In genomic region chr4:110852793-110853192, GRCh38 we compare ENCODE assay signal across 22 cellular contexts.
A peak's percentile ranks its signal among the peaks of the same experiment; 100 is the strongest.
DNase-seq lines count a peak whose midpoint lies in the region; ATAC-seq, FAIRE-seq and TF ChIP-seq lines count a peak whose summit lies in the region.
"Had no signal": no experiment of that assay in that cellular context is flagged by ENCODE, and none has a peak within 500 bp of the region (broad histone marks: within the 10 kb centered on the region; RNA-seq: fewer than 3 reads in every experiment).

No MANE protein-coding gene starts in this region.

- BruUV-seq in IMR-90 (replicated peaks; lab: Mats Ljungman, UMichigan), result no TSS peak

- no peak overlapping the region for H3K4ac ChIP-seq in IMR-90 (ENCODE audit: low read depth, low read length)

- H2BK15ac ChIP-seq in IMR-90 (ENCODE audit: low read depth, low read length), result no peak overlapping the region

- H3K36me3 ChIP-seq in HEK293 (ENCODE audit: control insufficient read depth in 2 of 2, insufficient read depth in 1 of 2, low read length in 2 of 2) (no peaks in the 10 kb centered on the region), IMR-90 (ENCODE audit: control insufficient read depth, insufficient read depth, low read length) (no peaks in the 10 kb centered on the region), hepatocyte (replicated peaks; ENCODE audit: insufficient read depth, low read depth) (no peaks in the 10 kb centered on the region), smooth muscle cell (ENCODE audit: low read depth) (no peaks in the 10 kb centered on the region), kidney (ENCODE audit: control insufficient read depth in 1 of 2, insufficient read depth in 2 of 2, low read length in 2 of 2) (no peaks in the 10 kb centered on the region)
- H3K36me3 ChIP-seq: BLaER1 treated with 17β-estradiol and CSF1 and Interleukin-3, amounts not matched to agents 10 nM and 100 nM had no signal

- no peaks in the 10 kb centered on the region for H3K9me2 ChIP-seq in hepatocyte (replicated peaks; ENCODE audit: insufficient read depth)

- no peak overlapping the region for H2AK9ac ChIP-seq in IMR-90 (replicated peaks; ENCODE audit: low read depth, low read length, poor library complexity)

- no peak overlapping the region for H4K5ac ChIP-seq in IMR-90 (ENCODE audit: low read depth, low read length)

- no peak overlapping the region for H2BK120ac ChIP-seq in IMR-90 (ENCODE audit: low read depth, low read length)

- intact Hi-C loops in IMR-90 (cut with micrococcal nuclease) (loop anchor here (5.0 kb wide), 1 partner anchor 200 kb away; no protein-coding TSS in a partner anchor), kidney (cut with DNase I) (no loop called here)

- H3K4me2 ChIP-seq in IMR-90 (ENCODE audit: low read depth, low read length) (no peak overlapping the region), hepatocyte (peak overlapping the region; percentile 47), smooth muscle cell (peak overlapping the region; percentile 82)
- H3K4me2 ChIP-seq: A549; BLaER1 treated with 17β-estradiol and CSF1 and Interleukin-3, amounts not matched to agents 10 nM and 100 nM had no signal

- CTCF ChIA-PET in HEK293 (lab: Yijun Ruan, JAX), result no interaction called here
- CTCF ChIA-PET in IMR-90 (lab: Yijun Ruan, JAX), result no interaction called here

- POLR2A ChIA-PET in HEK293 (lab: Yijun Ruan, JAX) (no interaction called here), IMR-90 (lab: Charles Lee; ENCODE audit: unreplicated experiment) (no interaction called here)

- no peak overlapping the region for H4K91ac ChIP-seq in IMR-90 (ENCODE audit: insufficient read depth, low read depth, low read length)

- H4K8ac ChIP-seq in IMR-90 (ENCODE audit: low read depth in 2 of 2, low read length in 2 of 2), result no peak overlapping the region

- 0 out of 2 replicates have a peak overlapping the region, but pooled peaks have one; percentile 14 for H2BK20ac ChIP-seq in IMR-90 (ENCODE audit: low read depth, low read length)

- in situ Hi-C loops in IMR-90 (cut with MboI; ENCODE audit: low sequenced_read_pairs), result no loop called here

- no CpG with 5 or more reads among the region's 3 CpGs for WGBS in IMR-90 (ENCODE audit: extremely low coverage in 2 of 2, insufficient read length in 1 of 2), 2 experiments
- 42% methylated on average over 3 of the region's 3 CpGs for WGBS in hepatocyte (ENCODE audit: low lambda C conversion rate, missing lambda C conversion rate)
- 34% methylated on average over 3 of the region's 3 CpGs for WGBS in smooth muscle cell (ENCODE audit: low lambda C conversion rate)

- TF ChIP-seq CTCF in HEK293 (tag by site-specific recombination; IDR thresholded peaks at IDR 0.05) (no peak), IMR-90 (conservative IDR thresholded peaks at IDR 0.05; ENCODE audit: low read depth, low read length) (no peak), hepatocyte (IDR thresholded peaks at IDR 0.05; ENCODE audit: poor library complexity) (no peak), smooth muscle cell (IDR thresholded peaks at IDR 0.05; ENCODE audit: borderline replicate concordance, insufficient read depth, poor library complexity, severe bottlenecking) (no peak), kidney (IDR thresholded peaks at IDR 0.05; ENCODE audit: borderline replicate concordance, extremely low read depth, insufficient read depth) (no peak)

- H2BK5ac ChIP-seq in IMR-90 (ENCODE audit: low read depth, low read length, poor library complexity, severe bottlenecking), result no peak overlapping the region

- 0 out of 2 replicates have a peak, but pooled peaks cover 2% of the 10 kb centered on the region for H3K9me1 ChIP-seq in IMR-90 (ENCODE audit: insufficient read depth, low read length)

- H3K14ac ChIP-seq in IMR-90 (replicated peaks; ENCODE audit: low read depth, low read length), result no peak overlapping the region

- no peak overlapping the region for H3K23ac ChIP-seq in IMR-90 (ENCODE audit: low read depth, low read length)

- dilution Hi-C loops in IMR-90 (cut with HindIII; ENCODE audit: low sequenced_read_pairs, unreplicated experiment), result no loop called here

- H2AK5ac ChIP-seq in IMR-90 (ENCODE audit: low read depth, low read length), result no peak overlapping the region

- H3K18ac ChIP-seq in IMR-90 (ENCODE audit: low read depth, low read length), result no peak overlapping the region

- 0 out of 2 replicates have a peak overlapping the region, but pooled peaks have one; percentile 3 for H3K27ac ChIP-seq in HEK293 (ENCODE audit: extremely low read depth, low read depth, low read length)
- H3K27ac ChIP-seq in IMR-90 (ENCODE audit: insufficient read depth, low read length), result no peak overlapping the region
- no peak overlapping the region for H3K27ac ChIP-seq in hepatocyte
- H3K27ac ChIP-seq in smooth muscle cell (ENCODE audit: low read depth), result peak overlapping the region; percentile 93
- no peak overlapping the region for H3K27ac ChIP-seq in kidney (ENCODE audit: low read depth in 2 of 2, low read length in 2 of 2)
- H3K27ac ChIP-seq: A549; BLaER1 treated with 17β-estradiol and CSF1 and Interleukin-3, amounts not matched to agents 10 nM and 100 nM; C4-2B had no signal

- H3K4me1 ChIP-seq in HEK293 (ENCODE audit: control insufficient read depth, insufficient read depth, low read length) (peaks cover 19% of the 10 kb centered on the region; the same call in 1 of the 2 replicates), IMR-90 (ENCODE audit: control insufficient read depth, insufficient read depth, low read length) (no peaks in the 10 kb centered on the region), hepatocyte (ENCODE audit: insufficient read depth) (peaks cover 7% of the 10 kb centered on the region), smooth muscle cell (ENCODE audit: low read depth) (peaks cover 16% of the 10 kb centered on the region), kidney (ENCODE audit: control insufficient read depth in 1 of 2, insufficient read depth in 1 of 2, low read depth in 1 of 2, low read length in 2 of 2) (no peaks in the 10 kb centered on the region)

- DNase-seq in IMR-90 (no peak), hepatocyte (ENCODE audit: low spot score) (no peak), smooth muscle cell (lab: John Stamatoyannopoulos, UW; ENCODE audit: unreplicated experiment) (no peak), GF-D8 (lab: John Stamatoyannopoulos, UW) (no peak), NCI-H1048 (lab: John Stamatoyannopoulos, UW) (no peak), kidney (no peak)
- DNase-seq: AML-193; Caco-2; Calu3; CD4-positive, alpha-beta T cell; CD8-positive, alpha-beta T cell; DMS79 treated with DMSO at 0.1 percent for 48 hours had no signal

- H4K20me1 ChIP-seq in IMR-90 (ENCODE audit: insufficient read depth, low read length) (no peaks in the 10 kb centered on the region), hepatocyte (ENCODE audit: insufficient read depth, poor library complexity, severe bottlenecking) (no peaks in the 10 kb centered on the region), smooth muscle cell (ENCODE audit: low read depth) (no peaks in the 10 kb centered on the region)
- H4K20me1 ChIP-seq: BLaER1 treated with 17β-estradiol and CSF1 and Interleukin-3, amounts not matched to agents 10 nM and 100 nM had no signal

- no peak overlapping the region for H3K56ac ChIP-seq in IMR-90 (ENCODE audit: extremely low read depth, insufficient read depth, low read length)

- FAIRE-seq in kidney (lab: Jason Lieb, UNC), result no peak
- FAIRE-seq: A549, D721Med, G401.6, GM12878, GM12892, GM18507 had no signal

- H3K27me3 ChIP-seq in IMR-90 (ENCODE audit: control insufficient read depth, insufficient read depth, low read length), result peaks cover 4% of the 10 kb centered on the region; the same call in 1 of the 2 replicates
- no peaks in the 10 kb centered on the region for H3K27me3 ChIP-seq in hepatocyte
- no peaks in the 10 kb centered on the region for H3K27me3 ChIP-seq in smooth muscle cell (ENCODE audit: low read depth)
- H3K27me3 ChIP-seq: BLaER1 treated with 17β-estradiol and CSF1 and Interleukin-3, amounts not matched to agents 10 nM and 100 nM had no signal

- ATAC-seq in IMR-90 (ENCODE audit: low read depth), result no peak
- no peak for ATAC-seq in GM21447 (IDR thresholded peaks at IDR 0.05; ENCODE audit: unreplicated experiment)
- ATAC-seq: A549; CD8-positive, alpha-beta T cell; GM12878 had no signal

- no peak for TF ChIP-seq POLR2A in IMR-90 (IDR thresholded peaks at IDR 0.05; ENCODE audit: low read depth, low read length)

- H2AFZ ChIP-seq in IMR-90 (replicated peaks; ENCODE audit: low read length, poor library complexity) (no peak overlapping the region), hepatocyte (no peak overlapping the region), smooth muscle cell (ENCODE audit: low read depth) (peak overlapping the region; percentile 10)

- H3F3A ChIP-seq in smooth muscle cell (ENCODE audit: low read depth), result peaks cover 9% of the 10 kb centered on the region

- no peaks in the 10 kb centered on the region for H3K79me2 ChIP-seq in hepatocyte
- peaks cover 19% of the 10 kb centered on the region for H3K79me2 ChIP-seq in smooth muscle cell (ENCODE audit: low read depth)

- H3K9ac ChIP-seq in IMR-90 (ENCODE audit: low read depth, low read length), result no peak overlapping the region
- peak overlapping the region; percentile 20 for H3K9ac ChIP-seq in smooth muscle cell (ENCODE audit: low read depth)
- no peak overlapping the region for H3K9ac ChIP-seq in kidney (ENCODE audit: low read length in 2 of 2)
- H3K9ac ChIP-seq: BLaER1 treated with 17β-estradiol and CSF1 and Interleukin-3, amounts not matched to agents 10 nM and 100 nM had no signal

- TF ChIP-seq RAD21 in IMR-90 (IDR thresholded peaks at IDR 0.05; ENCODE audit: low read length), result no peak

- H3K4me3 ChIP-seq in HEK293 (ENCODE audit: low read depth, low read length) (no peak overlapping the region), IMR-90 (ENCODE audit: insufficient read depth, low read depth, low read length) (no peak overlapping the region), hepatocyte (no peak overlapping the region), smooth muscle cell (peak overlapping the region; percentile 16), kidney (ENCODE audit: low read length in 2 of 2) (no peak overlapping the region)
- H3K4me3 ChIP-seq: A549; BLaER1 treated with 17β-estradiol and CSF1 and Interleukin-3, amounts not matched to agents 10 nM and 100 nM; GM12878 had no signal

- H3K9me3 ChIP-seq in HEK293 (ENCODE audit: control insufficient read depth, insufficient read depth, low read depth, low read length), result no peaks in the 10 kb centered on the region
- H3K9me3 ChIP-seq in IMR-90 (ENCODE audit: control insufficient read depth, insufficient read depth, low read length), result no peaks in the 10 kb centered on the region
- H3K9me3 ChIP-seq in hepatocyte (ENCODE audit: low read depth), result no peaks in the 10 kb centered on the region
- no peaks in the 10 kb centered on the region for H3K9me3 ChIP-seq in smooth muscle cell (replicated peaks; ENCODE audit: low read depth)
- H3K9me3 ChIP-seq in kidney (ENCODE audit: control insufficient read depth in 1 of 2, low read length in 2 of 2), result no peaks in the 10 kb centered on the region
- H3K9me3 ChIP-seq: A549, Caco-2 had no signal

- no peaks in the 10 kb centered on the region for H3K79me1 ChIP-seq in IMR-90 (ENCODE audit: low read depth in 1 of 2, low read length in 2 of 2)

TF ChIP-seq in HEK293, 187 proteins besides CTCF, POLR2A, EP300 and RAD21 (continues in another document):
- peak; percentile 35; the same call in 1 of the 2 replicates for TF ChIP-seq ZXDB (tag by site-specific recombination; IDR thresholded peaks at IDR 0.05)

TF ChIP-seq in IMR-90, 13 proteins besides CTCF, POLR2A, EP300 and RAD21 (continues in another document):
- no peak for TF ChIP-seq RFX5 (IDR thresholded peaks at IDR 0.05; ENCODE audit: low read depth, low read length)
- no peak for TF ChIP-seq MXI1 (IDR thresholded peaks at IDR 0.05; ENCODE audit: borderline replicate concordance, low read depth, low read length)

Comparison
In these comparisons a context has a peak if more than half of its experiments do, and no peak if none do; other contexts are left out.
1. H3K27ac ChIP-seq: peak in HEK293 (single experiment) and smooth muscle cell (single experiment); none in IMR-90 (single experiment), hepatocyte (single experiment) and kidney (0 of 2).